8 cellular contexts compared by ENCODE assay signal in genomic region chr5:108858959-108859358, GRCh38.
A peak's percentile ranks its signal among the peaks of the same experiment; 100 is the strongest.
DNase-seq lines count a peak whose midpoint lies in the region; ATAC-seq and TF ChIP-seq lines count a peak whose summit lies in the region.

No MANE protein-coding gene starts in this region.

- POLR2A ChIA-PET in naive thymus-derived CD4-positive, alpha-beta T cell (lab: Charles Lee): no interaction called here

- H3K9me3 Mint-ChIP-seq in naive thymus-derived CD4-positive, alpha-beta T cell: peaks cover 0 to 2% (median 0%) of the 10 kb centered on the region in 11 donors
- no peaks in the 10 kb centered on the region for H3K9me3 Mint-ChIP-seq in activated naive CD4-positive, alpha-beta T cell treated with anti-CD3 and anti-CD28 coated beads, Interleukin-2, amount 10 ng/mL, durations not matched to agents 7 days and 5 days

- TF ChIP-seq EP300 in gastroesophageal sphincter (IDR thresholded peaks at IDR 0.05): no peak

- CTCF ChIA-PET in naive thymus-derived CD4-positive, alpha-beta T cell (lab: Charles Lee): no interaction called here
- CTCF ChIA-PET in activated naive CD4-positive, alpha-beta T cell treated with anti-CD3 and anti-CD28 coated beads, Interleukin-2, amount 10 ng/mL, durations not matched to agents 7 days and 5 days (lab: Charles Lee): interaction anchor here (0.6 kb wide), 1 partner anchor 9 kb away, joined by 4 read pairs; no protein-coding TSS in a partner anchor

- no peak overlapping the region for H3K4me3 Mint-ChIP-seq in naive thymus-derived CD4-positive, alpha-beta T cell
- H3K4me3 Mint-ChIP-seq in activated naive CD4-positive, alpha-beta T cell treated with anti-CD3 and anti-CD28 coated beads, Interleukin-2, amount 10 ng/mL, durations not matched to agents 7 days and 5 days: no peak overlapping the region

- H3K27ac Mint-ChIP-seq in naive thymus-derived CD4-positive, alpha-beta T cell: no peak overlapping the region
- no peak overlapping the region for H3K27ac Mint-ChIP-seq in activated naive CD4-positive, alpha-beta T cell treated with anti-CD3 and anti-CD28 coated beads, Interleukin-2, amount 10 ng/mL, durations not matched to agents 7 days and 5 days

- peaks cover 0 to 15% (median 5%) of the 10 kb centered on the region in 5 donors for H3K36me3 Mint-ChIP-seq in naive thymus-derived CD4-positive, alpha-beta T cell
- no peaks in the 10 kb centered on the region for H3K36me3 Mint-ChIP-seq in activated naive CD4-positive, alpha-beta T cell treated with anti-CD3 and anti-CD28 coated beads, Interleukin-2, amount 10 ng/mL, durations not matched to agents 7 days and 5 days

- intact Hi-C loops in naive thymus-derived CD4-positive, alpha-beta T cell (cut with micrococcal nuclease): no loop called here

- H3K4me1 ChIP-seq in naive thymus-derived CD4-positive, alpha-beta T cell (ENCODE audit: control insufficient read depth in 2 of 2, insufficient read depth in 2 of 2, low read length in 2 of 2): no peaks in the 10 kb centered on the region
- H3K4me1 ChIP-seq in gastroesophageal sphincter: no peaks in the 10 kb centered on the region

- ATAC-seq in GM19023 (IDR thresholded peaks at IDR 0.05; ENCODE audit: unreplicated experiment): peak; percentile 95
- ATAC-seq in HG02885 (IDR thresholded peaks at IDR 0.05; ENCODE audit: poor library complexity, unreplicated experiment): peak; percentile 98
- peak; percentile 52 for ATAC-seq in naive thymus-derived CD4-positive, alpha-beta T cell
- ATAC-seq in gastroesophageal sphincter: no peak

- no peaks in the 10 kb centered on the region for H3K27me3 Mint-ChIP-seq in naive thymus-derived CD4-positive, alpha-beta T cell
- H3K27me3 Mint-ChIP-seq in activated naive CD4-positive, alpha-beta T cell treated with anti-CD3 and anti-CD28 coated beads, Interleukin-2, amount 10 ng/mL, durations not matched to agents 7 days and 5 days: no peaks in the 10 kb centered on the region

- no peaks in the 10 kb centered on the region for H3K36me3 ChIP-seq in naive thymus-derived CD4-positive, alpha-beta T cell (ENCODE audit: control insufficient read depth in 2 of 3, insufficient read depth in 3 of 3, low read length in 3 of 3)
- no peaks in the 10 kb centered on the region for H3K36me3 ChIP-seq in gastroesophageal sphincter

- peaks cover 0 to 14% (median 8%) of the 10 kb centered on the region in 7 donors for H3K4me1 Mint-ChIP-seq in naive thymus-derived CD4-positive, alpha-beta T cell
- no peaks in the 10 kb centered on the region for H3K4me1 Mint-ChIP-seq in activated naive CD4-positive, alpha-beta T cell treated with anti-CD3 and anti-CD28 coated beads, Interleukin-2, amount 10 ng/mL, durations not matched to agents 7 days and 5 days

- 25 to 57% methylated on average over 1 of the region's 2 CpGs for WGBS in gastroesophageal sphincter (ENCODE audit: low coverage in 1 of 2), 2 donors

- H3K27ac ChIP-seq in naive thymus-derived CD4-positive, alpha-beta T cell (ENCODE audit: low read depth, low read length): no peak overlapping the region
- H3K27ac ChIP-seq in gastroesophageal sphincter: no peak overlapping the region

- no peaks in the 10 kb centered on the region for H3K9me3 ChIP-seq in naive thymus-derived CD4-positive, alpha-beta T cell (ENCODE audit: control insufficient read depth in 2 of 3, low read length in 3 of 3)
- H3K9me3 ChIP-seq in gastroesophageal sphincter: no peaks in the 10 kb centered on the region

- no peak for TF ChIP-seq CTCF in gastroesophageal sphincter (IDR thresholded peaks at IDR 0.05)

- no peak overlapping the region for H3K4me3 ChIP-seq in naive thymus-derived CD4-positive, alpha-beta T cell (ENCODE audit: low read length)
- no peak overlapping the region for H3K4me3 ChIP-seq in gastroesophageal sphincter

- H3K27me3 ChIP-seq in naive thymus-derived CD4-positive, alpha-beta T cell (ENCODE audit: control insufficient read depth in 2 of 2, insufficient read depth in 2 of 2, low read length in 2 of 2): no peaks in the 10 kb centered on the region
- no peaks in the 10 kb centered on the region for H3K27me3 ChIP-seq in gastroesophageal sphincter

- TF ChIP-seq POLR2A in gastroesophageal sphincter (IDR thresholded peaks at IDR 0.05): no peak

- peak; percentile 59 for DNase-seq in NOMO-1 treated with dmso at 0.1 percent for 144 hours (lab: John Stamatoyannopoulos, UW; ENCODE audit: unreplicated experiment)
- DNase-seq in naive thymus-derived CD4-positive, alpha-beta T cell: no peak
- DNase-seq in NCI-H1105 (lab: John Stamatoyannopoulos, UW): no peak
- DNase-seq in activated CD8-positive, alpha-beta memory T cell treated with anti-CD3 and anti-CD28 coated beads, Interleukin-2, amount 50 U/mL, for 48 hours: no peak
- no peak for DNase-seq in activated naive CD4-positive, alpha-beta T cell treated with anti-CD3 and anti-CD28 coated beads, Interleukin-2, amount 10 ng/mL, durations not matched to agents 7 days and 5 days
